ENCODE assay signal across 1 cellular context in the genomic region with DNA sequence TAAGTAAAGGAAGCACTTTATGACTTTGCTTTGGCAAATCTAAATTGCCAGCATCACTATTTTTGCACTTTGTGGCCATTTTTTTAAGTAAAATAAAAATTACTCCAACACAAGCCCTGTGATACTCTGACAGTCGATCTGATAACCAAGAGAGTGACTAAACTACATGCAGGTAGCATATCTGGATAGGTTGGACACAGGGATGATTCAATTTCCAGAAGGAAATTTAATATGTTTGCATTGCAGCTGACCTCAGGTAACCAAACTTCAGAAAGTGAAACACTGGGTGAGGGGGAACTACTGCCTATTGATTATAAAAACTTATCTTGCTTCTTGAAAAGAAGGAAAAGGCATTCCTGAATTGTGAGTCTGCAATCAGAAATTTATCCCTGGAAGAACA.
TF ChIP-seq lines count a peak whose summit lies in the region.

No MANE protein-coding gene starts in this region.

TF ChIP-seq in SK-N-SH treated with all-trans-retinoic acid at 6 μM for 48 hours, 23 proteins besides CTCF, POLR2A, EP300 and RAD21 (continued from another document):
- TF ChIP-seq, protein P1, sequence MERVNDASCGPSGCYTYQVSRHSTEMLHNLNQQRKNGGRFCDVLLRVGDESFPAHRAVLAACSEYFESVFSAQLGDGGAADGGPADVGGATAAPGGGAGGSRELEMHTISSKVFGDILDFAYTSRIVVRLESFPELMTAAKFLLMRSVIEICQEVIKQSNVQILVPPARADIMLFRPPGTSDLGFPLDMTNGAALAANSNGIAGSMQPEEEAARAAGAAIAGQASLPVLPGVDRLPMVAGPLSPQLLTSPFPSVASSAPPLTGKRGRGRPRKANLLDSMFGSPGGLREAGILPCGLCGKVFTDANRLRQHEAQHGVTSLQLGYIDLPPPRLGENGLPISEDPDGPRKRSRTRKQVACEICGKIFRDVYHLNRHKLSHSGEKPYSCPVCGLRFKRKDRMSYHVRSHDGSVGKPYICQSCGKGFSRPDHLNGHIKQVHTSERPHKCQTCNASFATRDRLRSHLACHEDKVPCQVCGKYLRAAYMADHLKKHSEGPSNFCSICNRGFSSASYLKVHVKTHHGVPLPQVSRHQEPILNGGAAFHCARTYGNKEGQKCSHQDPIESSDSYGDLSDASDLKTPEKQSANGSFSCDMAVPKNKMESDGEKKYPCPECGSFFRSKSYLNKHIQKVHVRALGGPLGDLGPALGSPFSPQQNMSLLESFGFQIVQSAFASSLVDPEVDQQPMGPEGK (CRISPR knock-in tag; IDR thresholded peaks at IDR 0.05; ENCODE audit: borderline replicate concordance): no peak
- TF ChIP-seq BACH2 (CRISPR knock-in tag; IDR thresholded peaks at IDR 0.05; ENCODE audit: borderline replicate concordance) (no peak), ZFP3 (CRISPR knock-in tag; IDR thresholded peaks at IDR 0.05) (no peak), SNAI2 (CRISPR knock-in tag; IDR thresholded peaks at IDR 0.05) (no peak), TCF4 (CRISPR knock-in tag; IDR thresholded peaks at IDR 0.05; ENCODE audit: borderline replicate concordance) (no peak), ISL1 (CRISPR knock-in tag; IDR thresholded peaks at IDR 0.05) (no peak), ARNTL (CRISPR knock-in tag; IDR thresholded peaks at IDR 0.05; ENCODE audit: borderline replicate concordance, low read depth) (no peak)
- TF ChIP-seq, protein P2, sequence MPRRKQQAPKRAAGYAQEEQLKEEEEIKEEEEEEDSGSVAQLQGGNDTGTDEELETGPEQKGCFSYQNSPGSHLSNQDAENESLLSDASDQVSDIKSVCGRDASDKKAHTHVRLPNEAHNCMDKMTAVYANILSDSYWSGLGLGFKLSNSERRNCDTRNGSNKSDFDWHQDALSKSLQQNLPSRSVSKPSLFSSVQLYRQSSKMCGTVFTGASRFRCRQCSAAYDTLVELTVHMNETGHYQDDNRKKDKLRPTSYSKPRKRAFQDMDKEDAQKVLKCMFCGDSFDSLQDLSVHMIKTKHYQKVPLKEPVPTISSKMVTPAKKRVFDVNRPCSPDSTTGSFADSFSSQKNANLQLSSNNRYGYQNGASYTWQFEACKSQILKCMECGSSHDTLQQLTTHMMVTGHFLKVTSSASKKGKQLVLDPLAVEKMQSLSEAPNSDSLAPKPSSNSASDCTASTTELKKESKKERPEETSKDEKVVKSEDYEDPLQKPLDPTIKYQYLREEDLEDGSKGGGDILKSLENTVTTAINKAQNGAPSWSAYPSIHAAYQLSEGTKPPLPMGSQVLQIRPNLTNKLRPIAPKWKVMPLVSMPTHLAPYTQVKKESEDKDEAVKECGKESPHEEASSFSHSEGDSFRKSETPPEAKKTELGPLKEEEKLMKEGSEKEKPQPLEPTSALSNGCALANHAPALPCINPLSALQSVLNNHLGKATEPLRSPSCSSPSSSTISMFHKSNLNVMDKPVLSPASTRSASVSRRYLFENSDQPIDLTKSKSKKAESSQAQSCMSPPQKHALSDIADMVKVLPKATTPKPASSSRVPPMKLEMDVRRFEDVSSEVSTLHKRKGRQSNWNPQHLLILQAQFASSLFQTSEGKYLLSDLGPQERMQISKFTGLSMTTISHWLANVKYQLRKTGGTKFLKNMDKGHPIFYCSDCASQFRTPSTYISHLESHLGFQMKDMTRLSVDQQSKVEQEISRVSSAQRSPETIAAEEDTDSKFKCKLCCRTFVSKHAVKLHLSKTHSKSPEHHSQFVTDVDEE (CRISPR knock-in tag; IDR thresholded peaks at IDR 0.05): no peak
- TF ChIP-seq, protein P3, sequence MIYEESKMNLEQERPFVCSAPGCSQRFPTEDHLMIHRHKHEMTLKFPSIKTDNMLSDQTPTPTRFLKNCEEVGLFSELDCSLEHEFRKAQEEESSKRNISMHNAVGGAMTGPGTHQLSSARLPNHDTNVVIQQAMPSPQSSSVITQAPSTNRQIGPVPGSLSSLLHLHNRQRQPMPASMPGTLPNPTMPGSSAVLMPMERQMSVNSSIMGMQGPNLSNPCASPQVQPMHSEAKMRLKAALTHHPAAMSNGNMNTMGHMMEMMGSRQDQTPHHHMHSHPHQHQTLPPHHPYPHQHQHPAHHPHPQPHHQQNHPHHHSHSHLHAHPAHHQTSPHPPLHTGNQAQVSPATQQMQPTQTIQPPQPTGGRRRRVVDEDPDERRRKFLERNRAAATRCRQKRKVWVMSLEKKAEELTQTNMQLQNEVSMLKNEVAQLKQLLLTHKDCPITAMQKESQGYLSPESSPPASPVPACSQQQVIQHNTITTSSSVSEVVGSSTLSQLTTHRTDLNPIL (CRISPR knock-in tag; IDR thresholded peaks at IDR 0.05; ENCODE audit: low read depth): no peak
